In the genomic region with DNA sequence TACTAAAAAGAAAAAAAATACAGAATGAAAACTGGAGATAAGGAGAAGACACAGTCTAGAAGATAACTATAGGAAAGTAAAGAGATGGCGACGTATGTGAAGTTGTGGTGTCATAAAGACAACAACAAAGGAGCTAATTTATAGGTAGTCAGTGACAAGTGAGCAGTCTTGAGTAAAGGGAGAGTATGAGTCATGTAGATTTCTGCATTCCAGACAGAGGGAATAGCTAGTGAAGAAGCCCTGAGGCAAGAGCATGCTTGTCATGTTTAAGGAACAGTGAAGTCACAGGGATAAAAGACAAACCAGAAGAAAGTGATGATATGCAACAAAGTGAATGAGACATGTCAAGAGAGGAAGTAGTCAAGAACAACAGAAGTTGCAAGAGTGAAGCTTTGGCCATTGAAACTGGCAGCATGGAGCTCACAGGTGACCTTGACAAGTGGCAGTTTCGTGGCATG, we compare ENCODE assay signal across 1 cellular context.
TF ChIP-seq lines count a peak whose summit lies in the region.

No MANE protein-coding gene starts in this region.

TF ChIP-seq in HCT116, 20 proteins besides CTCF, POLR2A, EP300 and RAD21:
- TF ChIP-seq CBX3 (IDR thresholded peaks at IDR 0.05; ENCODE audit: low read depth) (peak; percentile 70; the same call in 1 of the 2 replicates), YY1 (IDR thresholded peaks at IDR 0.05; ENCODE audit: extremely low read depth, insufficient replicate concordance, low read depth, low read length) (peak; percentile 35), FOSL1 (IDR thresholded peaks at IDR 0.05; ENCODE audit: low read depth) (peak; percentile 86), ZNF274 (IDR thresholded peaks at IDR 0.05; ENCODE audit: low read depth, low read length) (no peak), ATF3 (IDR thresholded peaks at IDR 0.05) (peak; percentile 61), SIN3A (IDR thresholded peaks at IDR 0.05; ENCODE audit: low read depth) (peak; percentile 88), TCF7L2 (IDR thresholded peaks at IDR 0.05; ENCODE audit: borderline replicate concordance, extremely low read depth, insufficient read depth, insufficient read length) (peak; percentile 79), MAX (IDR thresholded peaks at IDR 0.05) (peak; percentile 76), EZH2phosphoT487 (IDR thresholded peaks at IDR 0.05; ENCODE audit: borderline replicate concordance) (no peak), JUND (IDR thresholded peaks at IDR 0.05) (peak; percentile 90), CEBPB (IDR thresholded peaks at IDR 0.05; ENCODE audit: low read depth) (peak; percentile 83), EGR1 (IDR thresholded peaks at IDR 0.05; ENCODE audit: low read depth) (0 out of 2 replicates have a peak, but pooled peaks have one; percentile 22), POLR2AphosphoS5 (IDR thresholded peaks at IDR 0.05; ENCODE audit: low read depth, low read length) (peak; percentile 45; the same call in 1 of the 2 replicates), SP1 (IDR thresholded peaks at IDR 0.05; ENCODE audit: low read depth) (peak; percentile 81)
- TF ChIP-seq, protein P1, sequence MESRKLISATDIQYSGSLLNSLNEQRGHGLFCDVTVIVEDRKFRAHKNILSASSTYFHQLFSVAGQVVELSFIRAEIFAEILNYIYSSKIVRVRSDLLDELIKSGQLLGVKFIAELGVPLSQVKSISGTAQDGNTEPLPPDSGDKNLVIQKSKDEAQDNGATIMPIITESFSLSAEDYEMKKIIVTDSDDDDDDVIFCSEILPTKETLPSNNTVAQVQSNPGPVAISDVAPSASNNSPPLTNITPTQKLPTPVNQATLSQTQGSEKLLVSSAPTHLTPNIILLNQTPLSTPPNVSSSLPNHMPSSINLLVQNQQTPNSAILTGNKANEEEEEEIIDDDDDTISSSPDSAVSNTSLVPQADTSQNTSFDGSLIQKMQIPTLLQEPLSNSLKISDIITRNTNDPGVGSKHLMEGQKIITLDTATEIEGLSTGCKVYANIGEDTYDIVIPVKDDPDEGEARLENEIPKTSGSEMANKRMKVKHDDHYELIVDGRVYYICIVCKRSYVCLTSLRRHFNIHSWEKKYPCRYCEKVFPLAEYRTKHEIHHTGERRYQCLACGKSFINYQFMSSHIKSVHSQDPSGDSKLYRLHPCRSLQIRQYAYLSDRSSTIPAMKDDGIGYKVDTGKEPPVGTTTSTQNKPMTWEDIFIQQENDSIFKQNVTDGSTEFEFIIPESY (IDR thresholded peaks at IDR 0.05; ENCODE audit: extremely low read depth, insufficient replicate concordance, low read length) = no peak
